In the genomic region with DNA sequence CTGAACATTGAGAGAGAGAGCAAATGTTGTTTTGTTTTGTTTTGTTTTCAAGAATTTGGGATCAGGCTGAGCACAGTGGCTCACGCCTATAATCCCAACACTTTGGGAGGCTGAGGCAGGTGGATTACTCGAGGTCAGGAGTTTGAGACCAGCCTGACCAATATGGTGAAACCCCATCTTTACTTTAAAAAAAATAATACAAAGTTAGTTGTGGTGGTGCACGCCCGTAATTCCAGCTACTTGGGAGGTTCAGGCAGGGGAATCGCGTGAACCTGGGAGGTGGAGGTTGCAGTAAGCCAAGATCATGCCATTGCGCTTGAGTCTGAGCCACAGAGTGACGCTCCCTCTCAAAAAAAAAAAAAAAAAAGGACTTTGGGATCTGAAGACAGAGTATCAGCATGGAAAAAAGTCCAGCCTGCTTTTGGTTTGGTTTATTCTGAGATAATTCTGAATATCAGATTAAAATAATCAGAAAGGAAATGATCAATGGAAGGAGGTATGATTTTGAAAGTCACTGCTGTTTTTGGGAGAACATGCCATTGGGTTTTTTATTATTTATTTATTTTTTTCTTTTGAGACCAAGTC, we compare ENCODE assay signal across 18 cellular contexts. TPM values are rescaled to one million over a fixed set of nuclear protein-coding genes. Genes with fewer than 3 reads are reported as not detected.
DNase-seq lines count a peak whose midpoint lies in the region; ATAC-seq and TF ChIP-seq lines count a peak whose summit lies in the region.
"Had no signal": no experiment of that assay in that cellular context is flagged by ENCODE, and none has a peak within 500 bp of the region (broad histone marks: within the 10 kb centered on the region; RNA-seq: fewer than 3 reads in every experiment).

No MANE protein-coding gene starts in this region.

- TF ChIP-seq CTCF in Calu3 (IDR thresholded peaks at IDR 0.05; ENCODE audit: unreplicated experiment) (no peak), right lobe of liver (IDR thresholded peaks at IDR 0.05) (no peak), Peyer's patch (IDR thresholded peaks at IDR 0.05) (no peak)

- peaks cover 0 to 55% (median 17%) of the 10 kb centered on the region in 4 donors for H3K4me1 ChIP-seq in right lobe of liver
- no peaks in the 10 kb centered on the region for H3K4me1 ChIP-seq in Peyer's patch
- H3K4me1 ChIP-seq: BLaER1 had no signal

- H3K36me3 ChIP-seq in right lobe of liver (no peaks in the 10 kb centered on the region), Peyer's patch (no peaks in the 10 kb centered on the region)
- H3K36me3 ChIP-seq: BLaER1 had no signal

- TF ChIP-seq POLR2A in right lobe of liver (IDR thresholded peaks at IDR 0.05) (no peak), Peyer's patch (IDR thresholded peaks at IDR 0.05) (no peak)

- no peaks in the 10 kb centered on the region for H3K9me3 ChIP-seq in right lobe of liver
- no peaks in the 10 kb centered on the region for H3K9me3 ChIP-seq in Peyer's patch
- H3K9me3 ChIP-seq: BLaER1 had no signal

- peak overlapping the region; percentile 54 for H3K27ac Mint-ChIP-seq in Calu3 (ENCODE audit: unreplicated experiment)
- H3K27ac Mint-ChIP-seq in activated CD8-positive, alpha-beta T cell treated with anti-CD3 and anti-CD28 coated beads, Interleukin-2, amount 10 ng/mL, durations not matched to agents 7 days and 5 days, result no peak overlapping the region
- H3K27ac Mint-ChIP-seq: B cell; CD4-positive, CD25-positive, alpha-beta regulatory T cell; CD8-positive, alpha-beta T cell; GM23338; H9 had no signal

- H3K9me3 Mint-ChIP-seq in Calu3 (ENCODE audit: low read depth, unreplicated experiment), result no peaks in the 10 kb centered on the region
- H3K9me3 Mint-ChIP-seq in activated CD8-positive, alpha-beta T cell treated with anti-CD3 and anti-CD28 coated beads, Interleukin-2, amount 10 ng/mL, durations not matched to agents 7 days and 5 days (ENCODE audit: insufficient read depth), result no peaks in the 10 kb centered on the region
- H3K9me3 Mint-ChIP-seq: CD8-positive, alpha-beta T cell; GM23338 had no signal

- H3K27me3 ChIP-seq in right lobe of liver (no peaks in the 10 kb centered on the region), Peyer's patch (no peaks in the 10 kb centered on the region)
- H3K27me3 ChIP-seq: BLaER1 had no signal

- H3K4me3 ChIP-seq in right lobe of liver (no peak overlapping the region), Peyer's patch (no peak overlapping the region)
- H3K4me3 ChIP-seq: BLaER1, GM23338 had no signal

- H3K4me1 Mint-ChIP-seq in Calu3 (ENCODE audit: low read depth, unreplicated experiment), result peaks cover 65% of the 10 kb centered on the region
- no peaks in the 10 kb centered on the region for H3K4me1 Mint-ChIP-seq in activated CD8-positive, alpha-beta T cell treated with anti-CD3 and anti-CD28 coated beads, Interleukin-2, amount 10 ng/mL, durations not matched to agents 7 days and 5 days (ENCODE audit: low read depth)
- H3K4me1 Mint-ChIP-seq: B cell; CD4-positive, CD25-positive, alpha-beta regulatory T cell had no signal

- DNase-seq in Calu3 (no peak), left lobe of liver (ENCODE audit: low spot score) (peak; percentile 44), right lobe of liver (no peak), Peyer's patch (no peak)
- no peak for DNase-seq in activated CD8-positive, alpha-beta T cell treated with anti-CD3 and anti-CD28 coated beads, Interleukin-2, amount 10 ng/mL, durations not matched to agents 7 days and 5 days
- DNase-seq: CD4-positive, CD25-positive, alpha-beta regulatory T cell; CD8-positive, alpha-beta T cell; DMS153; DND-41; H9 had no signal

- H3K4me3 Mint-ChIP-seq in Calu3 (ENCODE audit: low read depth, unreplicated experiment), result no peak overlapping the region
- H3K4me3 Mint-ChIP-seq in activated CD8-positive, alpha-beta T cell treated with anti-CD3 and anti-CD28 coated beads, Interleukin-2, amount 10 ng/mL, durations not matched to agents 7 days and 5 days, result no peak overlapping the region
- H3K4me3 Mint-ChIP-seq: B cell; CD4-positive, CD25-positive, alpha-beta regulatory T cell; CD8-positive, alpha-beta T cell; GM23338; H9 had no signal

- ATAC-seq in left lobe of liver (no peak), right lobe of liver (peak in 1 of 4 donors; percentile 8), GM21737 (IDR thresholded peaks at IDR 0.05; ENCODE audit: unreplicated experiment) (no peak)
- ATAC-seq in activated CD8-positive, alpha-beta T cell treated with anti-CD3 and anti-CD28 coated beads, Interleukin-2, amount 10 ng/mL, durations not matched to agents 7 days and 5 days, result no peak
- ATAC-seq: CD8-positive, alpha-beta T cell; GM23338; HCT116 had no signal

- 55% methylated on average over 5 of the region's 8 CpGs for WGBS in right lobe of liver (ENCODE audit: insufficient coverage, low coverage, low lambda C conversion rate, missing lambda C conversion rate)

- POLR2A ChIA-PET in activated CD8-positive, alpha-beta T cell treated with anti-CD3 and anti-CD28 coated beads, Interleukin-2, amount 10 ng/mL, durations not matched to agents 7 days and 5 days (lab: Charles Lee), result no interaction called here

- BruUV-seq in Calu3 (replicated peaks; lab: Mats Ljungman, UMichigan), result no TSS peak

- peaks cover 5% of the 10 kb centered on the region for H3K36me3 Mint-ChIP-seq in Calu3 (ENCODE audit: insufficient read depth, unreplicated experiment)
- H3K36me3 Mint-ChIP-seq in activated CD8-positive, alpha-beta T cell treated with anti-CD3 and anti-CD28 coated beads, Interleukin-2, amount 10 ng/mL, durations not matched to agents 7 days and 5 days (ENCODE audit: low read depth), result no peaks in the 10 kb centered on the region
- H3K36me3 Mint-ChIP-seq: CD4-positive, CD25-positive, alpha-beta regulatory T cell; CD8-positive, alpha-beta T cell had no signal

- intact Hi-C loops in Calu3 (cut with micrococcal nuclease; ENCODE audit: unreplicated experiment) (no loop called here), right lobe of liver (cut with DNase I) (no loop called here)

- CTCF ChIA-PET in Calu3 (lab: Charles Lee), result interaction anchor here (1.0 to 1.1 kb wide), 2 partner anchors 14 to 176 kb away, joined by 3 to 15 read pairs; no protein-coding TSS in a partner anchor
- CTCF ChIA-PET in activated CD8-positive, alpha-beta T cell treated with anti-CD3 and anti-CD28 coated beads, Interleukin-2, amount 10 ng/mL, durations not matched to agents 7 days and 5 days (lab: Charles Lee), result interaction anchor here (1.1 kb wide), 1 partner anchor 14 kb away, joined by 6 read pairs; no protein-coding TSS in a partner anchor

- no peaks in the 10 kb centered on the region for H3K27me3 Mint-ChIP-seq in Calu3 (ENCODE audit: unreplicated experiment)
- peaks cover 30% of the 10 kb centered on the region for H3K27me3 Mint-ChIP-seq in activated CD8-positive, alpha-beta T cell treated with anti-CD3 and anti-CD28 coated beads, Interleukin-2, amount 10 ng/mL, durations not matched to agents 7 days and 5 days (ENCODE audit: low read depth)

- H3K27ac ChIP-seq in right lobe of liver, result peak overlapping the region; percentile 8 to 87 (median 17)
- no peak overlapping the region for H3K27ac ChIP-seq in Peyer's patch
- H3K27ac ChIP-seq: BLaER1, C4-2B had no signal

RNA-seq across cellular contexts. Expression of gene ITIH2, which starts 1.9 kb away (rescaled TPM):
- total RNA-seq in Calu3 (2022) (1.1 and 1.7 TPM in 2 replicates), left lobe of liver (471 TPM), right lobe of liver (1,000 to 10,000 TPM in 1 of 6 experiments, 100 to 1,000 TPM in 5; 399 to 1,113 (median 694) TPM), Peyer's patch (not detected)
- not detected for total RNA-seq in activated CD8-positive, alpha-beta T cell treated with anti-CD3 and anti-CD28 coated beads, Interleukin-2, amount 10 ng/mL, durations not matched to agents 7 days and 5 days
- total RNA-seq: A172; B cell; CD4-positive, CD25-positive, alpha-beta regulatory T cell; CD8-positive, alpha-beta T cell; GM23338; H4; H9 had no signal

RNA-seq across cellular contexts. Expression of gene ITIH5, which starts 34.5 kb away (rescaled TPM):
- total RNA-seq in Calu3 (2022) (2.0 and 5.2 TPM in 2 replicates), left lobe of liver (0.30 TPM), right lobe of liver (under 1 TPM; 0.20 to 0.62 (median 0.48) TPM), Peyer's patch (10 to 100 TPM in 1 of 4 donors, 1 to 10 TPM in 3; 1.9 to 29.7 (median 4.9) TPM)
- total RNA-seq in activated CD8-positive, alpha-beta T cell treated with anti-CD3 and anti-CD28 coated beads, Interleukin-2, amount 10 ng/mL, durations not matched to agents 7 days and 5 days, result not detected
- total RNA-seq: B cell; CD4-positive, CD25-positive, alpha-beta regulatory T cell; CD8-positive, alpha-beta T cell had no signal

Comparison
In these comparisons a context has a peak if more than half of its experiments do, and no peak if none do; other contexts are left out.
1. H3K27ac ChIP-seq: peak in right lobe of liver (3 of 3); none in Peyer's patch (0 of 4).
2. RNA of gene ITIH2, which starts 1.9 kb away (total RNA-seq): 399 to 1,113 TPM in right lobe of liver and 471 TPM in left lobe of liver (single experiment); 1.1 to 1.7 TPM in Calu3, not detected in Peyer's patch and not detected in activated CD8-positive, alpha-beta T cell treated with anti-CD3 and anti-CD28 coated beads, Interleukin-2, amount 10 ng/mL, durations not matched to agents 7 days and 5 days; every median in the first group is over 100 times any median in the second.